In genomic region chr22:20771918-20772625, GRCh38 we compare ENCODE assay signal across 21 cellular contexts. TPM values are rescaled to one million over a fixed set of nuclear protein-coding genes. Genes with fewer than 3 reads are reported as not detected.
A peak's percentile ranks its signal among the peaks of the same experiment; 100 is the strongest.
DNase-seq lines count a peak whose midpoint lies in the region; ATAC-seq, FAIRE-seq and TF ChIP-seq lines count a peak whose summit lies in the region.
"Had no signal": no experiment of that assay in that cellular context is flagged by ENCODE, and none has a peak within 500 bp of the region (broad histone marks: within the 10 kb centered on the region; RNA-seq: fewer than 3 reads in every experiment).

No MANE protein-coding gene starts in this region.

- no peak for TF ChIP-seq RAD21 in SK-N-SH (IDR thresholded peaks at IDR 0.05; ENCODE audit: low read length)

- H3K4me2 ChIP-seq in SK-N-SH, result no peak overlapping the region
- H3K4me2 ChIP-seq: PC-9 had no signal

- H4K20me1 ChIP-seq in SK-N-SH (ENCODE audit: insufficient read depth), result no peaks in the 10 kb centered on the region

- TF ChIP-seq EP300 in SK-N-SH (IDR thresholded peaks at IDR 0.05; ENCODE audit: borderline replicate concordance in 1 of 2, low read depth in 1 of 2, low read length in 1 of 2), result no peak

- no peak overlapping the region for H3K27ac ChIP-seq in SK-N-SH (ENCODE audit: low read depth in 2 of 2, low read length in 1 of 2)
- H3K27ac ChIP-seq: PC-9, prostate gland, testis had no signal

- H3K9ac ChIP-seq in SK-N-SH, result no peak overlapping the region

- no peak for TF ChIP-seq CTCF in SK-N-SH (IDR thresholded peaks at IDR 0.05)
- no peak for TF ChIP-seq CTCF in brain (conservative IDR thresholded peaks at IDR 0.05)

- no peaks in the 10 kb centered on the region for H3K36me3 ChIP-seq in SK-N-SH (replicated peaks in 1 of 2; ENCODE audit: control insufficient read depth in 1 of 2, insufficient read depth in 2 of 2, low read length in 1 of 2)
- H3K36me3 ChIP-seq: prostate gland had no signal

- no peaks in the 10 kb centered on the region for H3K9me3 ChIP-seq in SK-N-SH
- H3K9me3 ChIP-seq: mucosa of descending colon, prostate gland, testis had no signal

- no peaks in the 10 kb centered on the region for H3K9me3 Mint-ChIP-seq in brain
- H3K9me3 Mint-ChIP-seq: activated B cell treated with CpG ODN at 0.5 μM for 24 hours; CD8-positive, alpha-beta T cell had no signal

- 84% methylated on average over 7 of the region's 9 CpGs for WGBS in SK-N-SH (ENCODE audit: low lambda C conversion rate)

- DNase-seq in SK-N-SH (no peak), left lobe of liver (ENCODE audit: low spot score) (peak; percentile 74), urothelium cell line (ENCODE audit: low spot score) (no peak), activated gamma-delta T cell treated with Interleukin-2 at 50 U/mL for 16 hours (no peak)
- no peak for DNase-seq in effector CD8-positive, alpha-beta T cell (lab: John Stamatoyannopoulos, UW)
- DNase-seq: 8988T; activated B cell treated with CpG ODN at 0.5 μM for 24 hours; activated naive CD4-positive, alpha-beta T cell treated with Interleukin-2 at 50 U/mL for 16 hours; CD8-positive, alpha-beta T cell; KG1; mucosa of descending colon; NCI-H510A; PC-9; testis had no signal

- no peak overlapping the region for H3K4me3 Mint-ChIP-seq in brain
- H3K4me3 Mint-ChIP-seq: activated B cell treated with CpG ODN at 0.5 μM for 24 hours; CD8-positive, alpha-beta T cell had no signal

- no peaks in the 10 kb centered on the region for H3F3A ChIP-seq in SK-N-SH (replicated peaks; ENCODE audit: insufficient read depth)

- CTCF ChIA-PET in SK-N-SH (lab: Yijun Ruan, JAX), result interaction anchor here (2.5 kb wide), 1 partner anchor 12 kb away, joined by 21 read pairs; no protein-coding TSS in a partner anchor

- no peak overlapping the region for H3K4me3 ChIP-seq in SK-N-SH (ENCODE audit: low read depth in 2 of 2, low read length in 1 of 2)
- H3K4me3 ChIP-seq: mucosa of descending colon, PC-9, prostate gland, testis had no signal

- H3K27me3 Mint-ChIP-seq in brain, result no peaks in the 10 kb centered on the region
- H3K27me3 Mint-ChIP-seq: activated B cell treated with CpG ODN at 0.5 μM for 24 hours had no signal

- H3K4me1 Mint-ChIP-seq in brain, result peaks cover 5% of the 10 kb centered on the region
- H3K4me1 Mint-ChIP-seq: activated B cell treated with CpG ODN at 0.5 μM for 24 hours had no signal

- peak overlapping the region in 3 of 5 experiments; percentile 52 to 62 (median 54) for H3K27ac Mint-ChIP-seq in brain
- H3K27ac Mint-ChIP-seq: activated B cell treated with CpG ODN at 0.5 μM for 24 hours; CD8-positive, alpha-beta T cell had no signal

- no peaks in the 10 kb centered on the region for H3K9me2 ChIP-seq in SK-N-SH

- peak; percentile 40 for FAIRE-seq in urothelium cell line (lab: Jason Lieb, UNC)
- FAIRE-seq: endometrium, keratinocyte had no signal

- H3K4me1 ChIP-seq in SK-N-SH (ENCODE audit: control insufficient read depth in 1 of 2, insufficient read depth in 2 of 2, low read depth in 1 of 2, low read length in 1 of 2), result no peaks in the 10 kb centered on the region
- H3K4me1 ChIP-seq: prostate gland, testis had no signal

- H3K36me3 Mint-ChIP-seq in brain, result peaks cover 35% of the 10 kb centered on the region

- H3K79me2 ChIP-seq in SK-N-SH (ENCODE audit: insufficient read depth), result no peaks in the 10 kb centered on the region

- H3K27me3 ChIP-seq in SK-N-SH (ENCODE audit: insufficient read depth), result no peaks in the 10 kb centered on the region
- H3K27me3 ChIP-seq: testis had no signal

- no peak overlapping the region for H2AFZ ChIP-seq in SK-N-SH (ENCODE audit: low read depth)
- H2AFZ ChIP-seq: PC-9 had no signal

- ATAC-seq in SK-N-SH treated with all-trans-retinoic acid at 6 μM for 48 hours (0 out of 3 replicates have a peak, but pooled peaks have one; percentile 42), left lobe of liver (peak; percentile 68), HG02763 (IDR thresholded peaks at IDR 0.05; ENCODE audit: unreplicated experiment) (no peak)
- ATAC-seq: CD8-positive, alpha-beta T cell; mucosa of descending colon had no signal

- POLR2A ChIA-PET in SK-N-SH (lab: Yijun Ruan, JAX), result no interaction called here

TF ChIP-seq in SK-N-SH treated with all-trans-retinoic acid at 6 μM for 48 hours, 23 proteins besides CTCF, POLR2A, EP300 and RAD21 (continues in another document):
- TF ChIP-seq PATZ1 (CRISPR knock-in tag; IDR thresholded peaks at IDR 0.05; ENCODE audit: borderline replicate concordance) (no peak), BACH2 (CRISPR knock-in tag; IDR thresholded peaks at IDR 0.05; ENCODE audit: borderline replicate concordance) (no peak), GLIS3 (CRISPR knock-in tag; IDR thresholded peaks at IDR 0.05) (no peak), ZNF70 (CRISPR knock-in tag; IDR thresholded peaks at IDR 0.05) (no peak), OSR1 (CRISPR knock-in tag; IDR thresholded peaks at IDR 0.05) (no peak), CSDC2 (CRISPR knock-in tag; IDR thresholded peaks at IDR 0.05) (no peak), ZC3H10 (CRISPR knock-in tag; IDR thresholded peaks at IDR 0.05) (no peak), SNAI2 (CRISPR knock-in tag; IDR thresholded peaks at IDR 0.05) (no peak), CSRNP3 (CRISPR knock-in tag; IDR thresholded peaks at IDR 0.05) (no peak)

TF ChIP-seq in SK-N-SH, 30 proteins besides CTCF, POLR2A, EP300 and RAD21:
- TF ChIP-seq FOSL2 (IDR thresholded peaks at IDR 0.05; ENCODE audit: borderline replicate concordance, low read depth), result no peak
- no peak for TF ChIP-seq ELF1 (IDR thresholded peaks at IDR 0.05)
- TF ChIP-seq POLR2AphosphoS5 (IDR thresholded peaks at IDR 0.05; ENCODE audit: low read depth, low read length), result no peak
- no peak for TF ChIP-seq JUND (IDR thresholded peaks at IDR 0.05)
- no peak for TF ChIP-seq TAF1 (IDR thresholded peaks at IDR 0.05; ENCODE audit: borderline replicate concordance, low read depth, low read length)
- TF ChIP-seq SIN3A (IDR thresholded peaks at IDR 0.05; ENCODE audit: borderline replicate concordance, low read depth, low read length), result no peak
- no peak for TF ChIP-seq IRF3 (IDR thresholded peaks at IDR 0.05; ENCODE audit: low read depth, low read length)
- no peak for TF ChIP-seq MEF2A (IDR thresholded peaks at IDR 0.05; ENCODE audit: borderline replicate concordance, low read depth)
- no peak for TF ChIP-seq REST (IDR thresholded peaks at IDR 0.05; ENCODE audit: low read depth, low read length)
- TF ChIP-seq GABPA (IDR thresholded peaks at IDR 0.05; ENCODE audit: low read depth), result no peak
- no peak for TF ChIP-seq EZH2phosphoT487 (IDR thresholded peaks at IDR 0.05; ENCODE audit: borderline replicate concordance, low read depth)
- TF ChIP-seq RFX5 (IDR thresholded peaks at IDR 0.05; ENCODE audit: low read length), result no peak

RNA-seq across cellular contexts. Expression of gene SERPIND1, which starts 1.8 kb away (rescaled TPM):
- polyA plus RNA-seq in SK-N-SH (2012; rRNA removed) (0.05 TPM in 1 of 2 replicates, not detected in the other), brain (ENCODE audit: insufficient read depth, low read depth, low replicate concordance) (1.4 TPM)
- not detected in 2 replicates for polyA plus RNA-seq in SK-N-SH (2012; cell fraction: cytosol; rRNA removed)
- polyA plus RNA-seq in SK-N-SH (2012; cell fraction: nucleus; rRNA removed), result not detected in 2 replicates
- 261 TPM for total RNA-seq in left lobe of liver
- total RNA-seq: activated B cell treated with CpG ODN at 0.5 μM for 24 hours; activated CD8-positive, alpha-beta memory T cell treated with anti-CD3 and anti-CD28 coated beads for 36 hours; CD8-positive, alpha-beta T cell; mucosa of descending colon; PC-9; prostate gland had no signal
- polyA plus RNA-seq: keratinocyte had no signal
